Comparison of ENCODE assay signal across 1 cellular context in genomic region chr21:33650929-33651505, GRCh38.
TF ChIP-seq lines count a peak whose summit lies in the region.

No MANE protein-coding gene starts in this region.

TF ChIP-seq in WTC11, 78 proteins besides CTCF, POLR2A, EP300 and RAD21 (continued from another document):
- TF ChIP-seq PRDM15 (CRISPR knock-in tag; IDR thresholded peaks at IDR 0.05) (no peak), TCF7 (CRISPR knock-in tag; IDR thresholded peaks at IDR 0.05; ENCODE audit: low read depth) (no peak), FOXP1 (CRISPR knock-in tag; IDR thresholded peaks at IDR 0.05; ENCODE audit: borderline replicate concordance) (no peak), MLX (CRISPR knock-in tag; IDR thresholded peaks at IDR 0.05) (no peak)
